8 cellular contexts compared by ENCODE assay signal in the genomic region with DNA sequence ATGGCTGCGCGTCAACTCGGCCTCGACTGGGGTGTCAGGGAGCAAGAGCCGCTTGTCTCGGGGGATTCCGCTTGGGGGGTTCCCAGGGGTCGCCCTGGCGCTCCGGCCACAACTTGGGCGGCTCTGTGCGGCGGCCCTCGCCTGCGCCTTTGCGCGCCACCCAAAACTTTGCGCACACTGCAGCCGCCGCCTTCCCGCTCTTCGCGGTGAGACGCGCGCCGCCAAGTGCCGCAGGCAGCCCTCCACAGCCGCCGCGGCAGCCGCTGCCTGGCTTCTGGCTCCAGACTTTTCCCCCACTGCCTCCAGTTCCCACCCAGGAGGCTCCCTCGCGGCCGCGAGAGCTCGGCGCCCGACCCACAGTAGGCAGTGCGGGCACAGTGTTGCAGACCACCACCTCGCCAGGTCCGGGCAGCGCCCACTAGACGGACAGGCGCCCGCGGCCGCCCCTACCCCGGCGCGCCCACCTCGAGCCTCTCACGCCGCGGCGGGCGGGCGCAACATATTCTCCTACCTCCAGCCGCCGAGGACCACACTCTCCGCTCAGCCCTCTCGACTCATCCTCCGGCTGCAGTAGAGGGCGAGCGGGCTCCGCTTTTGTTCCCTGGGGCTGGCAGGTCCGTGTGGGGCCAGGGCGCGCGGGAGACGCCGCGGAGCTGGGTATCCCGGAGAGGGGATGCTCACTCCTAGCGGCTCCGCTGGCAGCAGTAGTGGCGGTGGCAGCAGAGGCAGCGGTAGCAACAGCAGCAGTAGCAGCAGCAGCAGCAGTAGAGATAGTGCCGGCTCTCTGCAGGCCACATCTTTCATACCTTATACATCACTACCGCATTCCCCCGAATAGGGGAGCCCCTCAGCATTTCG.
DNase-seq lines count a peak whose midpoint lies in the region; ATAC-seq and FAIRE-seq lines count a peak whose summit lies in the region.

No MANE protein-coding gene starts in this region.

- H3K36me3 ChIP-seq in trophoblast cell (ENCODE audit: control insufficient read depth in 1 of 2, insufficient read depth in 2 of 2, low read length in 2 of 2), result no peaks in the 10 kb centered on the region

- no peaks in the 10 kb centered on the region for H3K9me3 ChIP-seq in trophoblast cell (ENCODE audit: insufficient read depth, low read depth, low read length)

- no CpG with 5 or more reads among the region's 82 CpGs for WGBS in trophoblast cell (ENCODE audit: extremely low coverage, insufficient coverage, insufficient read length)

- H3K79me1 ChIP-seq in trophoblast cell (ENCODE audit: low read length), result no peaks in the 10 kb centered on the region

- H2AK5ac ChIP-seq in trophoblast cell (ENCODE audit: low read length), result no peak overlapping the region

- no peak overlapping the region for H2BK120ac ChIP-seq in trophoblast cell (ENCODE audit: insufficient read depth, low read length, poor library complexity)

- H3K14ac ChIP-seq in trophoblast cell (ENCODE audit: low read length), result no peak overlapping the region

- H3K27ac Mint-ChIP-seq in activated naive CD8-positive, alpha-beta T cell treated with anti-CD3 and anti-CD28 coated beads for 36 hours, result no peak overlapping the region

- H4K12ac ChIP-seq in trophoblast cell (ENCODE audit: low read depth, low read length), result no peak overlapping the region

- H3K27me3 Mint-ChIP-seq in activated naive CD8-positive, alpha-beta T cell treated with anti-CD3 and anti-CD28 coated beads for 36 hours, result peaks cover 53% of the 10 kb centered on the region

- peak; percentile 65 to 81 for ATAC-seq in left cardiac atrium
- no peak for ATAC-seq in HG02885 (IDR thresholded peaks at IDR 0.05; ENCODE audit: poor library complexity, unreplicated experiment)
- ATAC-seq in GM19397 (IDR thresholded peaks at IDR 0.05; ENCODE audit: unreplicated experiment), result no peak

- intact Hi-C loops in left cardiac atrium (cut with DNase I), result no loop called here

- H3K36me3 Mint-ChIP-seq in activated naive CD8-positive, alpha-beta T cell treated with anti-CD3 and anti-CD28 coated beads for 36 hours, result no peaks in the 10 kb centered on the region

- peak overlapping the region; percentile 66 for H3K4me3 Mint-ChIP-seq in activated naive CD8-positive, alpha-beta T cell treated with anti-CD3 and anti-CD28 coated beads for 36 hours

- no peaks in the 10 kb centered on the region for H3K9me3 Mint-ChIP-seq in activated naive CD8-positive, alpha-beta T cell treated with anti-CD3 and anti-CD28 coated beads for 36 hours

- no peak overlapping the region for H3K9ac ChIP-seq in trophoblast cell (ENCODE audit: low read length)

- H4K91ac ChIP-seq in trophoblast cell (ENCODE audit: low read depth, low read length), result no peak overlapping the region

- H3K27ac ChIP-seq in trophoblast cell (ENCODE audit: low read depth, low read length), result no peak overlapping the region

- H3K27me3 ChIP-seq in trophoblast cell (ENCODE audit: insufficient read depth, low read length), result peaks cover 14% of the 10 kb centered on the region

- no peak overlapping the region for H3K18ac ChIP-seq in trophoblast cell (ENCODE audit: low read length)

- DNase-seq in G401 (ENCODE audit: low spot score) (peak; percentile 55), HTR-8/SVneo (ENCODE audit: insufficient read length, low spot score) (peak; percentile 12), left cardiac atrium (peak; percentile 24), trophoblast cell (no peak)
- peak; percentile 30 for DNase-seq in activated naive CD8-positive, alpha-beta T cell treated with anti-CD3 and anti-CD28 coated beads for 36 hours
- DNase-seq in activated effector memory CD4-positive, alpha-beta T cell treated with Interleukin-2 at 50 U/mL for 16 hours, result no peak

- H2AFZ ChIP-seq in trophoblast cell (ENCODE audit: insufficient read depth, low read length, poor library complexity), result peak overlapping the region; percentile 11

- peaks cover 8 to 10% of the 10 kb centered on the region in 2 experiments for H3K4me1 ChIP-seq in trophoblast cell (ENCODE audit: control insufficient read depth in 1 of 2, insufficient read depth in 2 of 2, low read length in 2 of 2)

- H3K4me1 Mint-ChIP-seq in activated naive CD8-positive, alpha-beta T cell treated with anti-CD3 and anti-CD28 coated beads for 36 hours, result peaks cover 4% of the 10 kb centered on the region

- no peak overlapping the region for H2BK5ac ChIP-seq in trophoblast cell (ENCODE audit: low read depth, low read length, poor library complexity)

- in situ Hi-C loops in G401 (cut with HindIII; ENCODE audit: low sequenced_read_pairs), result no loop called here

- no peaks in the 10 kb centered on the region for H3K79me2 ChIP-seq in trophoblast cell (ENCODE audit: control insufficient read depth, insufficient read depth, low read length, poor library complexity)

- peak overlapping the region; percentile 66 for H3K4me3 ChIP-seq in trophoblast cell (ENCODE audit: low read depth, low read length)

- FAIRE-seq in HTR-8/SVneo (lab: Jason Lieb, UNC), result no peak

- H4K8ac ChIP-seq in trophoblast cell (ENCODE audit: low read depth, low read length), result no peak overlapping the region

- H3K4me2 ChIP-seq in trophoblast cell (ENCODE audit: low read length), result peak overlapping the region; percentile 76

- no peak overlapping the region for H3K4ac ChIP-seq in trophoblast cell (ENCODE audit: low read depth, low read length)

- H2BK12ac ChIP-seq in trophoblast cell (ENCODE audit: low read length), result no peak overlapping the region

- H3K23ac ChIP-seq in trophoblast cell (ENCODE audit: low read length), result no peak overlapping the region

Comparison
In these comparisons a context has a peak if more than half of its experiments do, and no peak if none do; other contexts are left out.
1. DNase-seq: peak in G401 (single experiment), HTR-8/SVneo (single experiment), activated naive CD8-positive, alpha-beta T cell treated with anti-CD3 and anti-CD28 coated beads for 36 hours (single experiment) and left cardiac atrium (single experiment); none in trophoblast cell (0 of 2) and activated effector memory CD4-positive, alpha-beta T cell treated with Interleukin-2 at 50 U/mL for 16 hours (single experiment).
2. ATAC-seq: peak in left cardiac atrium (2 of 2); none in HG02885 (single experiment) and GM19397 (single experiment).